ENCODE assay signal across 1 cellular context in the genomic region with DNA sequence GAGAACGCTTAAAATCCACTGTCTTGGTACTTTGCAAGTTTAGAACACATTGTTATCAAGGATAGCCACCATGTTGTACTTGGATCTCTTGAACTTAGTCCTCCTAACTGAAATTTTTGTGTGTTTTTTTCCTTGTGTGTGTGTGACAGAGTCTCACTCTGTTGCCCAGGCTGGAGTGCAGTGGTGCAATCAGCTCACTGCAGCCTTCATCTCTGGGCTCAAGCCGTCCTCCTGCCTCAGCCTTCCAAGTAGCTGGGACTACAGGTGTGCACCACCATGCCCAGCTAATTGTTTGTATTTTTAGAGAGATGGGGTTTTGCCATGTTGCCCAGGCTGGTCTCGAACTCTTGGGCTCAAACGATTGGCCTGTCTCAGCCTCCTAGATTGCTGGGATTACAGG.
A peak's percentile ranks its signal among the peaks of the same experiment; 100 is the strongest.
TF ChIP-seq lines count a peak whose summit lies in the region.

No MANE protein-coding gene starts in this region.

TF ChIP-seq in HEK293, 187 proteins besides CTCF, POLR2A, EP300 and RAD21:
- TF ChIP-seq ZNF121 (tag by site-specific recombination; IDR thresholded peaks at IDR 0.05), result peak; percentile 44; the same call in 1 of the 2 replicates
